ENCODE assay signal across 1 cellular context in genomic region chr5:149962040-149962439, GRCh38.
TF ChIP-seq lines count a peak whose summit lies in the region.

No MANE protein-coding gene starts in this region.

TF ChIP-seq in SK-N-SH treated with all-trans-retinoic acid at 6 μM for 48 hours, 23 proteins besides CTCF, POLR2A, EP300 and RAD21 (continued from another document):
- TF ChIP-seq ESRRG (CRISPR knock-in tag; IDR thresholded peaks at IDR 0.05) (no peak), ISL1 (CRISPR knock-in tag; IDR thresholded peaks at IDR 0.05) (no peak)
